ENCODE assay signal across 7 cellular contexts in genomic region chr3:2244137-2244536, GRCh38.
"Had no signal": no experiment of that assay in that cellular context is flagged by ENCODE, and none has a peak within 500 bp of the region (broad histone marks: within the 10 kb centered on the region; RNA-seq: fewer than 3 reads in every experiment).

No MANE protein-coding gene starts in this region.

- DNase-seq: GDM1, GF-D8 had no signal

- FAIRE-seq: G401.6, GM12891, GM12892, GM18507, GM19239 had no signal
